26 cellular contexts compared by ENCODE assay signal in the genomic region with DNA sequence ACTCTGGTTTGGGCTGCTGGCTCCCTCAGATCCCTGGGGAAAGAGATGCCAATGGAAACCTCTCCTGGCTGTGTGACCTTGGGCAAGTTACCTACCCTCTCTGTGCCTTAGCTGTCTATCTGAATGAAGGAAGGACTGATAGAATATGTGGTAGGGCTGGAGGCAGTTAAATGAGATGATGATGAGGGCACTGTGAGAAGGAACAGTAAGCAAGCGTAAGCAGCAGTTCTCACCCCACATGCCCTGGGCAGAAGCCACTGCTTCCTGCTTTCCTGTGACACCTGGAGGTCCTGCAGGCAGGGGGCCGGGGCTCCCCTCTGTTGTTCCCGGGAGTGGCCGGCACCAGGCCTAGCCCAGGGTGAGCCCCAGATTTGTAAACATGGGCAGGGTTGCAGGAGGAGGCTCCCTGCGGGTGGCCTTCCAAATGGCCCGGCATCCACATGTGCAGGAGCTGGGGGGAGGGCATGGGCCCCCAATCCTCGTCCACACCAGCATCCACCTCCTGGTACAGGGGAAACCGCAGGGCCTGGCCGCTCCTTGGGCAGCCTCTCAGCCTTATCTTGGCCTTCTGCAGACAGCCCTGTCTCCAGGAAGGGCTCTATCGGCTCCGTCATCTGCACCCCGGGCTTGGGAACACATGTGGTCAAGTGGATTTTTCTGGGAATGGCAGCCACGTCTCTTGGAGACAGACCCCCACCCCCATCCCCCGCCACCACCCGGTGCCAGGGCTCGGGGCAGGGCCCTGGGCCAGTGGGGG.
A peak's percentile ranks its signal among the peaks of the same experiment; 100 is the strongest.
DNase-seq lines count a peak whose midpoint lies in the region; ATAC-seq lines count a peak whose summit lies in the region.
"Had no signal": no experiment of that assay in that cellular context is flagged by ENCODE, and none has a peak within 500 bp of the region (broad histone marks: within the 10 kb centered on the region; RNA-seq: fewer than 3 reads in every experiment).

No MANE protein-coding gene starts in this region.

- H3K9ac ChIP-seq in BLaER1 = 0 out of 2 replicates have a peak overlapping the region, but pooled peaks have one; percentile 19
- peak overlapping the region; percentile 24 for H3K9ac ChIP-seq in adipocyte (ENCODE audit: low read length)

- peaks cover 86% of the 10 kb centered on the region for H3K4me1 ChIP-seq in BLaER1
- peaks cover 75% of the 10 kb centered on the region for H3K4me1 ChIP-seq in adipocyte (ENCODE audit: control insufficient read depth, insufficient read depth, low read length)
- peaks cover 38% of the 10 kb centered on the region for H3K4me1 ChIP-seq in mesodermal cell (ENCODE audit: control insufficient read depth, insufficient read depth, low read length, poor library complexity, severe bottlenecking)
- H3K4me1 ChIP-seq: SJCRH30 had no signal

- in situ Hi-C loops in KBM-7 (cut with MboI; ENCODE audit: low pct_unique_long_range_greater_than_20kb, low sequenced_read_pairs) = no loop called here

- no peak for ATAC-seq in HG02763 (IDR thresholded peaks at IDR 0.05; ENCODE audit: unreplicated experiment)
- ATAC-seq in HG03460 (IDR thresholded peaks at IDR 0.05; ENCODE audit: unreplicated experiment) = no peak
- ATAC-seq in HG02623 (IDR thresholded peaks at IDR 0.05; ENCODE audit: unreplicated experiment) = no peak
- ATAC-seq: CD8-positive, alpha-beta T cell; gastroesophageal sphincter; natural killer cell treated with Interleukin-12 subunit alpha and Interleukin-12 subunit beta and Interleukin-15 and Interleukin-18, amount 100 ng/mL, for 72 hours; stimulated activated memory B cell treated with anti-CD40 and anti-IgM and Interleukin-4, amounts not matched to agents 10 μg/mL and 1 μg/mL and 100 μg/mL, for 72 hours had no signal

- no peaks in the 10 kb centered on the region for H3K36me3 Mint-ChIP-seq in activated T-helper 1 cell treated with anti-CD3 and anti-CD28 coated beads, Interleukin-12 subunit alpha, Interleukin-12 subunit beta, Interleukin-2, Interleukin-4 antibody, amounts not matched to agents 30 ng/mL and 10 ng/mL and 1 ng/mL, durations not matched to agents 14 hours and 24 hours and 36 hours (ENCODE audit: low read depth)
- H3K36me3 Mint-ChIP-seq: activated naive CD4-positive, alpha-beta T cell treated with anti-CD3 and anti-CD28 coated beads, Interleukin-2, amount 50 U/mL, for 24 hours; CD8-positive, alpha-beta T cell; IgD-negative memory B cell; memory B cell; natural killer cell treated with Interleukin-12 subunit alpha and Interleukin-12 subunit beta and Interleukin-15 and Interleukin-18, amount 100 ng/mL, for 72 hours; stimulated activated memory B cell treated with anti-CD40 and anti-IgM and Interleukin-4, amounts not matched to agents 10 μg/mL and 1 μg/mL and 100 μg/mL, for 72 hours had no signal

- no peaks in the 10 kb centered on the region for H3K36me3 ChIP-seq in BLaER1
- H3K36me3 ChIP-seq in adipocyte (ENCODE audit: control insufficient read depth, insufficient read depth, low read length, severe bottlenecking) = no peaks in the 10 kb centered on the region
- H3K36me3 ChIP-seq in mesodermal cell (ENCODE audit: control insufficient read depth, insufficient read depth, low read length) = no peaks in the 10 kb centered on the region
- H3K36me3 ChIP-seq: esophagus muscularis mucosa, gastroesophageal sphincter, SJCRH30 had no signal

- H4K20me1 ChIP-seq in BLaER1 = no peaks in the 10 kb centered on the region

- H3K4me3 ChIP-seq in BLaER1 = no peak overlapping the region
- no peak overlapping the region for H3K4me3 ChIP-seq in adipocyte (ENCODE audit: low read length)
- no peak overlapping the region for H3K4me3 ChIP-seq in mesodermal cell (ENCODE audit: extremely low read depth, insufficient read depth, low read length, poor library complexity, severe bottlenecking)
- H3K4me3 ChIP-seq: esophagus muscularis mucosa, gastroesophageal sphincter, SJCRH30 had no signal

- H3K4me2 ChIP-seq in BLaER1 = peak overlapping the region; percentile 74

- no peaks in the 10 kb centered on the region for H3K27me3 Mint-ChIP-seq in activated T-helper 1 cell treated with anti-CD3 and anti-CD28 coated beads, Interleukin-12 subunit alpha, Interleukin-12 subunit beta, Interleukin-2, Interleukin-4 antibody, amounts not matched to agents 30 ng/mL and 10 ng/mL and 1 ng/mL, durations not matched to agents 14 hours and 24 hours and 36 hours (ENCODE audit: insufficient read depth)

- H3K4me1 Mint-ChIP-seq in activated T-helper 1 cell treated with anti-CD3 and anti-CD28 coated beads, Interleukin-12 subunit alpha, Interleukin-12 subunit beta, Interleukin-2, Interleukin-4 antibody, amounts not matched to agents 30 ng/mL and 10 ng/mL and 1 ng/mL, durations not matched to agents 14 hours and 24 hours and 36 hours (ENCODE audit: low read depth) = no peaks in the 10 kb centered on the region
- H3K4me1 Mint-ChIP-seq: activated naive CD4-positive, alpha-beta T cell treated with anti-CD3 and anti-CD28 coated beads, Interleukin-2, amount 50 U/mL, for 24 hours; memory B cell; stimulated activated memory B cell treated with anti-CD40 and anti-IgM and Interleukin-4, amounts not matched to agents 10 μg/mL and 1 μg/mL and 100 μg/mL, for 72 hours had no signal

- intact Hi-C loops in activated T-helper 1 cell treated with anti-CD3 and anti-CD28 coated beads, Interleukin-12 subunit alpha, Interleukin-12 subunit beta, Interleukin-2, Interleukin-4 antibody, amounts not matched to agents 30 ng/mL and 10 ng/mL and 1 ng/mL, durations not matched to agents 14 hours and 24 hours and 36 hours (cut with micrococcal nuclease) = no loop called here

- H3K9me3 ChIP-seq in BLaER1 = no peaks in the 10 kb centered on the region
- H3K9me3 ChIP-seq in adipocyte (ENCODE audit: control insufficient read depth, low read length) = no peaks in the 10 kb centered on the region
- no peaks in the 10 kb centered on the region for H3K9me3 ChIP-seq in mesodermal cell (ENCODE audit: control insufficient read depth, low read length)
- H3K9me3 ChIP-seq: esophagus muscularis mucosa, gastroesophageal sphincter, SJCRH30 had no signal

- no peaks in the 10 kb centered on the region for H3K27me3 ChIP-seq in BLaER1
- no peaks in the 10 kb centered on the region for H3K27me3 ChIP-seq in adipocyte (replicated peaks; ENCODE audit: control insufficient read depth, insufficient read depth, low read length)
- H3K27me3 ChIP-seq: esophagus muscularis mucosa, gastroesophageal sphincter, SJCRH30 had no signal

- 73 to 83% methylated on average over 7 to 10 of the region's 16 CpGs for WGBS in mesodermal cell (ENCODE audit: insufficient coverage in 2 of 2), 2 experiments

- DNase-seq in KBM-7 = peak; percentile 90
- DNase-seq in adipocyte (ENCODE audit: low read depth) = no peak
- DNase-seq in activated T-helper 1 cell treated with anti-CD3 and anti-CD28 coated beads, Interleukin-12 subunit alpha, Interleukin-12 subunit beta, Interleukin-2, Interleukin-4 antibody, amounts not matched to agents 30 ng/mL and 10 ng/mL and 1 ng/mL, durations not matched to agents 14 hours and 24 hours and 36 hours (ENCODE audit: low spot score) = no peak
- DNase-seq: activated CD4-positive, CD25-positive, alpha-beta regulatory T cell treated with anti-CD3 and anti-CD28 coated beads, Interleukin-2, amount 50 U/mL, for 72 hours; CD8-positive, alpha-beta T cell; DND-41; effector memory CD4-positive, alpha-beta T cell; H9; kidney glomerular epithelial cell; MM.1S; NCI-H146; NCI-H82; SJCRH30 had no signal

- no peak overlapping the region for H3K27ac Mint-ChIP-seq in activated T-helper 1 cell treated with anti-CD3 and anti-CD28 coated beads, Interleukin-12 subunit alpha, Interleukin-12 subunit beta, Interleukin-2, Interleukin-4 antibody, amounts not matched to agents 30 ng/mL and 10 ng/mL and 1 ng/mL, durations not matched to agents 14 hours and 24 hours and 36 hours
- H3K27ac Mint-ChIP-seq: activated naive CD4-positive, alpha-beta T cell treated with anti-CD3 and anti-CD28 coated beads, Interleukin-2, amount 50 U/mL, for 24 hours; CD8-positive, alpha-beta T cell; IgD-negative memory B cell; memory B cell; natural killer cell treated with Interleukin-12 subunit alpha and Interleukin-12 subunit beta and Interleukin-15 and Interleukin-18, amount 100 ng/mL, for 72 hours; stimulated activated memory B cell treated with anti-CD40 and anti-IgM and Interleukin-4, amounts not matched to agents 10 μg/mL and 1 μg/mL and 100 μg/mL, for 72 hours; T-helper 2 cell treated with Interferon-gamma antibody and Interleukin-4, amounts not matched to agents 5 μg/mL and 100 μg/mL, for 36 hours had no signal

- H3K4me3 Mint-ChIP-seq in activated T-helper 1 cell treated with anti-CD3 and anti-CD28 coated beads, Interleukin-12 subunit alpha, Interleukin-12 subunit beta, Interleukin-2, Interleukin-4 antibody, amounts not matched to agents 30 ng/mL and 10 ng/mL and 1 ng/mL, durations not matched to agents 14 hours and 24 hours and 36 hours = no peak overlapping the region
- H3K4me3 Mint-ChIP-seq: activated naive CD4-positive, alpha-beta T cell treated with anti-CD3 and anti-CD28 coated beads, Interleukin-2, amount 50 U/mL, for 24 hours; CD8-positive, alpha-beta T cell; H9; IgD-negative memory B cell; memory B cell; natural killer cell treated with Interleukin-12 subunit alpha and Interleukin-12 subunit beta and Interleukin-15 and Interleukin-18, amount 100 ng/mL, for 72 hours; stimulated activated memory B cell treated with anti-CD40 and anti-IgM and Interleukin-4, amounts not matched to agents 10 μg/mL and 1 μg/mL and 100 μg/mL, for 72 hours; T-helper 2 cell treated with Interferon-gamma antibody and Interleukin-4, amounts not matched to agents 5 μg/mL and 100 μg/mL, for 36 hours had no signal

- H3K27ac ChIP-seq in BLaER1 (0 out of 2 replicates have a peak overlapping the region, but pooled peaks have one; percentile 38), mesodermal cell (ENCODE audit: low read depth, low read length, severe bottlenecking) (peak overlapping the region; percentile 6)
- H3K27ac ChIP-seq: SJCRH30 had no signal

- H3K9me3 Mint-ChIP-seq in activated T-helper 1 cell treated with anti-CD3 and anti-CD28 coated beads, Interleukin-12 subunit alpha, Interleukin-12 subunit beta, Interleukin-2, Interleukin-4 antibody, amounts not matched to agents 30 ng/mL and 10 ng/mL and 1 ng/mL, durations not matched to agents 14 hours and 24 hours and 36 hours = no peaks in the 10 kb centered on the region
- H3K9me3 Mint-ChIP-seq: activated naive CD4-positive, alpha-beta T cell treated with anti-CD3 and anti-CD28 coated beads, Interleukin-2, amount 50 U/mL, for 24 hours; CD8-positive, alpha-beta T cell; memory B cell; natural killer cell treated with Interleukin-12 subunit alpha and Interleukin-12 subunit beta and Interleukin-15 and Interleukin-18, amount 100 ng/mL, for 72 hours; stimulated activated memory B cell treated with anti-CD40 and anti-IgM and Interleukin-4, amounts not matched to agents 10 μg/mL and 1 μg/mL and 100 μg/mL, for 72 hours; T-helper 2 cell treated with Interferon-gamma antibody and Interleukin-4, amounts not matched to agents 5 μg/mL and 100 μg/mL, for 36 hours had no signal
